8 cellular contexts compared by ENCODE assay signal in the genomic region with DNA sequence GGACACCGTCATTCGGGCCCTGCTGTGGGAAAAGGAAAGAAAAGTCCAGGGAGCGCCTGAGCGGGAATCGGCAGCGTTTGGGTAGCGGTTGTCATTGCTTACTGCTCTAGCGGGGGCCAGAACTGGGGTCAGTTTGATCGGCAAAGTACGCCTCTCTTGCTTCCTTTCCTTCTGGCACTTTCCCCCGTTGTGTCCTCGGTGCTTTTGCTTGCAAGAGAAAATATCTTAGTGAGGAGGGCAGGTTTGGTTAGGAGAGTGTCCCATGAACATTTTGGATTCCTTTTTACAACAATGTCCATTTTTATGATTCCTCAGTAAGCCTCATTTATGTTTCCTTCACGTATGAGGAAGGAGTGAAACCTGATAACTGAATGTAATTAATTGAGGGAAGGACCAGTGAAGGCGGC. TPM values are rescaled to one million over a fixed set of nuclear protein-coding genes. Genes with fewer than 3 reads are reported as not detected.
DNase-seq lines count a peak whose midpoint lies in the region; ATAC-seq and TF ChIP-seq lines count a peak whose summit lies in the region.

No MANE protein-coding gene starts in this region.

- H3K9me3 ChIP-seq in HEK293 (ENCODE audit: control insufficient read depth, insufficient read depth, low read depth, low read length) (no peaks in the 10 kb centered on the region), thoracic aorta (no peaks in the 10 kb centered on the region)

- DNase-seq in AG09309 (ENCODE audit: low read depth) (no peak), iris pigment epithelial cell (ENCODE audit: low read depth) (peak; percentile 62), thoracic aorta (ENCODE audit: low spot score) (no peak), NCI-H2107 (lab: John Stamatoyannopoulos, UW) (no peak)
- DNase-seq in activated naive CD4-positive, alpha-beta T cell treated with anti-CD3 and anti-CD28 coated beads, Interleukin-2, amount 50 U/mL, for 72 hours (ENCODE audit: low spot score in 2 of 2) = no peak

- H3K9me3 Mint-ChIP-seq in activated naive CD4-positive, alpha-beta T cell treated with anti-CD3 and anti-CD28 coated beads, Interleukin-2, amount 50 U/mL, for 72 hours = no peaks in the 10 kb centered on the region

- H3K27ac ChIP-seq in HEK293 (ENCODE audit: extremely low read depth, low read depth, low read length) (peak overlapping the region; percentile 68; the same call in 1 of the 2 replicates), thoracic aorta (peak overlapping the region; percentile 68 to 76)

- CTCF ChIA-PET in HEK293 (lab: Yijun Ruan, JAX) = interaction anchor here (0.8 to 1.2 kb wide), 2 partner anchors 227 to 298 kb away, joined by 3 to 7 read pairs; no protein-coding TSS in a partner anchor

- no peaks in the 10 kb centered on the region for H3K27me3 ChIP-seq in thoracic aorta (replicated peaks; ENCODE audit: insufficient read depth)

- peaks cover 0 to 43% of the 10 kb centered on the region in 2 experiments; a peak in 2 of 3 replicates for H3K36me3 ChIP-seq in HEK293 (ENCODE audit: control insufficient read depth in 2 of 2, insufficient read depth in 1 of 2, low read length in 2 of 2)
- H3K36me3 ChIP-seq in thoracic aorta = peaks cover 14% of the 10 kb centered on the region

- POLR2A ChIA-PET in HEK293 (lab: Yijun Ruan, JAX) = no interaction called here

- H3K4me1 ChIP-seq in HEK293 (ENCODE audit: control insufficient read depth, insufficient read depth, low read length) = no peaks in the 10 kb centered on the region
- peaks cover 4 to 25% of the 10 kb centered on the region in 2 donors for H3K4me1 ChIP-seq in thoracic aorta (ENCODE audit: control insufficient read depth in 1 of 2, low read depth in 2 of 2)

- no peak for ATAC-seq in activated naive CD4-positive, alpha-beta T cell treated with anti-CD3 and anti-CD28 coated beads, Interleukin-2, amount 50 U/mL, for 72 hours
- ATAC-seq in thoracic aorta (ENCODE audit: insufficient number of reproducible peaks, low FRiP score, low read depth) = no peak
- no peak for ATAC-seq in GM18873 (IDR thresholded peaks at IDR 0.05; ENCODE audit: low FRiP score, unreplicated experiment)
- ATAC-seq in HG03442 (IDR thresholded peaks at IDR 0.05; ENCODE audit: unreplicated experiment) = no peak

- peak overlapping the region; percentile 87 to 93 for H3K27ac Mint-ChIP-seq in activated naive CD4-positive, alpha-beta T cell treated with anti-CD3 and anti-CD28 coated beads, Interleukin-2, amount 50 U/mL, for 72 hours

- peaks cover 13 to 30% of the 10 kb centered on the region in 2 donors for H3K36me3 Mint-ChIP-seq in activated naive CD4-positive, alpha-beta T cell treated with anti-CD3 and anti-CD28 coated beads, Interleukin-2, amount 50 U/mL, for 72 hours

- no peak for TF ChIP-seq CTCF in AG09309 (IDR thresholded peaks at IDR 0.05; ENCODE audit: control insufficient read depth, insufficient read depth, low read depth, low read length, missing control alignments)
- TF ChIP-seq CTCF in HEK293 (tag by site-specific recombination; IDR thresholded peaks at IDR 0.05) = no peak
- TF ChIP-seq CTCF in thoracic aorta (IDR thresholded peaks at IDR 0.05) = no peak

- peak overlapping the region; percentile 73 for H3K4me3 ChIP-seq in AG09309 (ENCODE audit: control insufficient read depth, low read depth, low read length)
- H3K4me3 ChIP-seq in HEK293 (ENCODE audit: low read depth, low read length) = peak overlapping the region; percentile 79
- peak overlapping the region; percentile 82 for H3K4me3 ChIP-seq in thoracic aorta

TF ChIP-seq in HEK293, 187 proteins besides CTCF, POLR2A, EP300 and RAD21 (continues in another document):
- TF ChIP-seq, protein P1, sequence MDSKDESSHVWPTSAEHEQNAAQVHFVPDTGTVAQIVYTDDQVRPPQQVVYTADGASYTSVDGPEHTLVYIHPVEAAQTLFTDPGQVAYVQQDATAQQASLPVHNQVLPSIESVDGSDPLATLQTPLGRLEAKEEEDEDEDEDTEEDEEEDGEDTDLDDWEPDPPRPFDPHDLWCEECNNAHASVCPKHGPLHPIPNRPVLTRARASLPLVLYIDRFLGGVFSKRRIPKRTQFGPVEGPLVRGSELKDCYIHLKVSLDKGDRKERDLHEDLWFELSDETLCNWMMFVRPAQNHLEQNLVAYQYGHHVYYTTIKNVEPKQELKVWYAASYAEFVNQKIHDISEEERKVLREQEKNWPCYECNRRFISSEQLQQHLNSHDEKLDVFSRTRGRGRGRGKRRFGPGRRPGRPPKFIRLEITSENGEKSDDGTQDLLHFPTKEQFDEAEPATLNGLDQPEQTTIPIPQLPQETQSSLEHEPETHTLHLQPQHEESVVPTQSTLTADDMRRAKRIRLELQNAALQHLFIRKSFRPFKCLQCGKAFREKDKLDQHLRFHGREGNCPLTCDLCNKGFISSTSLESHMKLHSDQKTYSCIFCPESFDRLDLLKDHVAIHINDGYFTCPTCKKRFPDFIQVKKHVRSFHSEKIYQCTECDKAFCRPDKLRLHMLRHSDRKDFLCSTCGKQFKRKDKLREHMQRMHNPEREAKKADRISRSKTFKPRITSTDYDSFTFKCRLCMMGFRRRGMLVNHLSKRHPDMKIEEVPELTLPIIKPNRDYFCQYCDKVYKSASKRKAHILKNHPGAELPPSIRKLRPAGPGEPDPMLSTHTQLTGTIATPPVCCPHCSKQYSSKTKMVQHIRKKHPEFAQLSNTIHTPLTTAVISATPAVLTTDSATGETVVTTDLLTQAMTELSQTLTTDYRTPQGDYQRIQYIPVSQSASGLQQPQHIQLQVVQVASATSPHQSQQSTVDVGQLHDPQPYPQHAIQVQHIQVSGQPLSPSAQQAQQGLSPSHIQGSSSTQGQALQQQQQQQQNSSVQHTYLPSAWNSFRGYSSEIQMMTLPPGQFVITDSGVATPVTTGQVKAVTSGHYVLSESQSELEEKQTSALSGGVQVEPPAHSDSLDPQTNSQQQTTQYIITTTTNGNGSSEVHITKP (tag by site-specific recombination; IDR thresholded peaks at IDR 0.05) = 0 out of 2 replicates have a peak, but pooled peaks have one; percentile 13
- TF ChIP-seq ZNF530 (tag by site-specific recombination; IDR thresholded peaks at IDR 0.05; ENCODE audit: low read depth) (no peak), ZNF2 (tag by site-specific recombination; IDR thresholded peaks at IDR 0.05) (no peak; the same call in 1 of the 2 replicates), KLF17 (tag by site-specific recombination; IDR thresholded peaks at IDR 0.05) (peak; percentile 5; the same call in 1 of the 2 replicates), ZNF692 (tag by site-specific recombination; IDR thresholded peaks at IDR 0.05) (0 out of 2 replicates have a peak, but pooled peaks have one; percentile 38), SP7 (tag by site-specific recombination; IDR thresholded peaks at IDR 0.05) (0 out of 2 replicates have a peak, but pooled peaks have one; percentile 34), ZEB2 (tag by site-specific recombination; IDR thresholded peaks at IDR 0.05) (0 out of 2 replicates have a peak, but pooled peaks have one; percentile 82), ZNF548 (tag by site-specific recombination; IDR thresholded peaks at IDR 0.05) (no peak), KLF1 (tag by site-specific recombination; IDR thresholded peaks at IDR 0.05) (no peak), SP2 (tag by site-specific recombination; IDR thresholded peaks at IDR 0.05) (peak; percentile 11; the same call in 1 of the 2 replicates), PATZ1 (tag by site-specific recombination; IDR thresholded peaks at IDR 0.05) (peak; percentile 22), ZNF600 (tag by site-specific recombination; IDR thresholded peaks at IDR 0.05) (peak; percentile 67; the same call in 1 of the 2 replicates), ZNF501 (tag by site-specific recombination; IDR thresholded peaks at IDR 0.05) (0 out of 2 replicates have a peak, but pooled peaks have one; percentile 64)

RNA-seq across cellular contexts. Expression of gene ST3GAL3, which starts 0.7 kb away (rescaled TPM):
- 10 to 100 TPM; 21.8 to 22.3 TPM for total RNA-seq in activated naive CD4-positive, alpha-beta T cell treated with anti-CD3 and anti-CD28 coated beads, Interleukin-2, amount 50 U/mL, for 72 hours
- total RNA-seq in thoracic aorta = 10 to 100 TPM; 26.3 to 36.0 TPM

RNA-seq across cellular contexts. Expression of gene KDM4A, which starts 58.1 kb away (rescaled TPM):
- 10 to 100 TPM; 28.9 to 50.1 TPM for total RNA-seq in activated naive CD4-positive, alpha-beta T cell treated with anti-CD3 and anti-CD28 coated beads, Interleukin-2, amount 50 U/mL, for 72 hours
- 10 to 100 TPM; 23.0 to 34.6 TPM for total RNA-seq in thoracic aorta
